ENCODE assay signal across 12 cellular contexts in the genomic region with DNA sequence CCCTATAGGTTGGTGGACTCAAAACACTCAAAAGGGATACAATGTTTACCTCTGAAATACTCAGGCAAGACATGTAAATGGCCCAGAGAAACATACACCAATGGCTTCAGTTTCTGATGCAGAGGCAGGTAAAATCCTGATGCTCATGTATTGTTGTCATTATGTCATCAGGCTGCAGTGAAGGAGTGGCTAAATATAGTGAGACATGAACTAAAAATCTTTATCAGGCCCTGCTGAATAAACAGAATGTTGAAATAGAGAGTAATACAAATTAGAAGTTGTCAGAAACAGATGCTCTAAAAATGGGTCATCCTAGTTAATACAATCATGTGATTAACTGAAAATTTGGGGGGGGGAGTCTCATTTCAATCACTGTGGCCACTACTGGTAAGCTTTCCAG. TPM values are rescaled to one million over a fixed set of nuclear protein-coding genes. Genes with fewer than 3 reads are reported as not detected.
DNase-seq lines count a peak whose midpoint lies in the region; ATAC-seq and TF ChIP-seq lines count a peak whose summit lies in the region.
"Had no signal": no experiment of that assay in that cellular context is flagged by ENCODE, and none has a peak within 500 bp of the region (broad histone marks: within the 10 kb centered on the region; RNA-seq: fewer than 3 reads in every experiment).

No MANE protein-coding gene starts in this region.

- peaks cover 34 to 64% of the 10 kb centered on the region in 2 donors for H3K4me1 ChIP-seq in duodenal mucosa (ENCODE audit: control insufficient read depth in 1 of 2, insufficient read depth in 2 of 2, low read length in 2 of 2)
- peaks cover 59% of the 10 kb centered on the region for H3K4me1 ChIP-seq in mucosa of descending colon (ENCODE audit: low read depth)

- DNase-seq in Calu3 = no peak
- peak; percentile 59 for DNase-seq in NCI-H69 (lab: John Stamatoyannopoulos, UW)
- DNase-seq in mucosa of descending colon = peak in 1 of 3 donors; percentile 30
- DNase-seq in RPMI8226 = no peak
- no peak for DNase-seq in stimulated activated CD4-positive, alpha-beta T cell treated with anti-CD3 and anti-CD28 coated beads, Interleukin-12 subunit alpha, Interleukin-12 subunit beta, amount 100 ng/mL, for 4 hours
- DNase-seq: activated T-cell treated with anti-CD3 and anti-CD28 coated beads, Interleukin-2, amount 50 U/mL, for 24 hours; effector memory CD8-positive, alpha-beta T cell had no signal

- peaks cover 65% of the 10 kb centered on the region for H3K4me1 Mint-ChIP-seq in Calu3 (ENCODE audit: low read depth, unreplicated experiment)

- H3K4me3 Mint-ChIP-seq in Calu3 (ENCODE audit: low read depth, unreplicated experiment) = peak overlapping the region; percentile 58
- H3K4me3 Mint-ChIP-seq: activated naive CD8-positive, alpha-beta T cell; activated T-cell treated with anti-CD3 and anti-CD28 coated beads, Interleukin-2, amount 50 U/mL, for 24 hours; effector memory CD8-positive, alpha-beta T cell had no signal

- intact Hi-C loops in Calu3 (cut with micrococcal nuclease; ENCODE audit: unreplicated experiment) = no loop called here
- intact Hi-C loops in mucosa of descending colon (cut with DNase I, micrococcal nuclease) = no loop called here

- H3K4me3 ChIP-seq in duodenal mucosa (ENCODE audit: low read depth in 1 of 2, low read length in 2 of 2) (no peak overlapping the region), mucosa of descending colon (no peak overlapping the region)
- H3K4me3 ChIP-seq: HAP-1 had no signal

- no peaks in the 10 kb centered on the region for H3K9me3 ChIP-seq in duodenal mucosa (ENCODE audit: control insufficient read depth in 1 of 2, low read length in 2 of 2)
- H3K9me3 ChIP-seq in mucosa of descending colon = no peaks in the 10 kb centered on the region
- H3K9me3 ChIP-seq: HAP-1 had no signal

- no peaks in the 10 kb centered on the region for H3K27me3 Mint-ChIP-seq in Calu3 (ENCODE audit: unreplicated experiment)
- H3K27me3 Mint-ChIP-seq: activated naive CD8-positive, alpha-beta T cell; activated T-cell treated with anti-CD3 and anti-CD28 coated beads, Interleukin-2, amount 50 U/mL, for 24 hours had no signal

- no peaks in the 10 kb centered on the region for H3K27me3 ChIP-seq in duodenal mucosa (ENCODE audit: control insufficient read depth in 1 of 2, insufficient read depth in 2 of 2, low read length in 2 of 2)

- CTCF ChIA-PET in Calu3 (lab: Charles Lee) = interaction anchor here (0.5 to 2.0 kb wide), 8 partner anchors 8 to 93 kb away, joined by 3 to 9 read pairs (median 5); no protein-coding TSS in a partner anchor

- ATAC-seq in mucosa of descending colon = peak; percentile 58
- no peak for ATAC-seq in GM19328 (IDR thresholded peaks at IDR 0.05; ENCODE audit: unreplicated experiment)
- no peak for ATAC-seq in HG03139 (IDR thresholded peaks at IDR 0.05; ENCODE audit: unreplicated experiment)
- ATAC-seq: effector memory CD8-positive, alpha-beta T cell had no signal

- H3K36me3 ChIP-seq in duodenal mucosa (ENCODE audit: control insufficient read depth in 1 of 2, insufficient read depth in 2 of 2, low read length in 2 of 2) (no peaks in the 10 kb centered on the region), mucosa of descending colon (ENCODE audit: low read depth) (no peaks in the 10 kb centered on the region)
- H3K36me3 ChIP-seq: HAP-1 had no signal

- H3K27ac ChIP-seq in duodenal mucosa (ENCODE audit: low read depth, low read length) = peak overlapping the region; percentile 47

- H3K9me3 Mint-ChIP-seq in Calu3 (ENCODE audit: low read depth, unreplicated experiment) = no peaks in the 10 kb centered on the region
- H3K9me3 Mint-ChIP-seq: activated T-cell treated with anti-CD3 and anti-CD28 coated beads, Interleukin-2, amount 50 U/mL, for 24 hours; effector memory CD8-positive, alpha-beta T cell had no signal

- peaks cover 37% of the 10 kb centered on the region for H3K36me3 Mint-ChIP-seq in Calu3 (ENCODE audit: insufficient read depth, unreplicated experiment)
- H3K36me3 Mint-ChIP-seq: activated naive CD8-positive, alpha-beta T cell had no signal

- no TSS peak for BruUV-seq in Calu3 (replicated peaks; lab: Mats Ljungman, UMichigan)

- peak overlapping the region; percentile 90 for H3K27ac Mint-ChIP-seq in Calu3 (ENCODE audit: unreplicated experiment)
- H3K27ac Mint-ChIP-seq: activated naive CD8-positive, alpha-beta T cell; activated T-cell treated with anti-CD3 and anti-CD28 coated beads, Interleukin-2, amount 50 U/mL, for 24 hours; effector memory CD8-positive, alpha-beta T cell had no signal

- no peak for TF ChIP-seq CTCF in Calu3 (IDR thresholded peaks at IDR 0.05; ENCODE audit: unreplicated experiment)
- no peak for TF ChIP-seq CTCF in mucosa of descending colon (IDR thresholded peaks at IDR 0.05)

- H3K9ac ChIP-seq in duodenal mucosa (ENCODE audit: low read depth in 1 of 2, low read length in 2 of 2) = no peak overlapping the region

RNA-seq across cellular contexts. Expression of a gene that starts 20.4 kb away (rescaled TPM):
- 201 and 265 TPM in 2 replicates for total RNA-seq in Calu3 (2022)
- total RNA-seq in mucosa of descending colon = 100 to 1,000 TPM in 1 of 3 donors, 10 to 100 TPM in 2; 75.9 to 159 (median 86.7) TPM
